In the genomic region with DNA sequence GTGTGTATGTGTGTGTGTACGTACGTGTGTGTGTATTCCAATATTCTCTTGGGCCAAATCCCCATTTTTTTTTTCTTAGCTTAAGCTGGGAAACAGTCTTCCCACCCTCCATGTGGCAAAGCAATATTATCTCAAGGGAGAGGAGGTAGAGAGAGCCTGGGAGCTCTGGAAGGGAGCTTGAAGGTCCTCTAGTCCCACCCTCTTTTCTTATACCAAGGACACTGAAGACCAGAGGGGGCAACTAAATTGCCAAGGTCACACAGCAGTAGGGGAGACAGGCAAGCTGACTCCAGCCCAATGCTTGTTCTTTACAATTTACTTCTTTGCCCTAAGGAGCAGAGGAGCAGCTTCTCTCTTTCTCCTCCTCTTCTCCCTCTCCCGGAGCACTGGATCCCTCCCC, we compare ENCODE assay signal across 1 cellular context.
A peak's percentile ranks its signal among the peaks of the same experiment; 100 is the strongest.
TF ChIP-seq lines count a peak whose summit lies in the region.

No MANE protein-coding gene starts in this region.

TF ChIP-seq in HepG2, 621 proteins besides CTCF, POLR2A, EP300 and RAD21 (continued from another document):
- TF ChIP-seq, protein P1, sequence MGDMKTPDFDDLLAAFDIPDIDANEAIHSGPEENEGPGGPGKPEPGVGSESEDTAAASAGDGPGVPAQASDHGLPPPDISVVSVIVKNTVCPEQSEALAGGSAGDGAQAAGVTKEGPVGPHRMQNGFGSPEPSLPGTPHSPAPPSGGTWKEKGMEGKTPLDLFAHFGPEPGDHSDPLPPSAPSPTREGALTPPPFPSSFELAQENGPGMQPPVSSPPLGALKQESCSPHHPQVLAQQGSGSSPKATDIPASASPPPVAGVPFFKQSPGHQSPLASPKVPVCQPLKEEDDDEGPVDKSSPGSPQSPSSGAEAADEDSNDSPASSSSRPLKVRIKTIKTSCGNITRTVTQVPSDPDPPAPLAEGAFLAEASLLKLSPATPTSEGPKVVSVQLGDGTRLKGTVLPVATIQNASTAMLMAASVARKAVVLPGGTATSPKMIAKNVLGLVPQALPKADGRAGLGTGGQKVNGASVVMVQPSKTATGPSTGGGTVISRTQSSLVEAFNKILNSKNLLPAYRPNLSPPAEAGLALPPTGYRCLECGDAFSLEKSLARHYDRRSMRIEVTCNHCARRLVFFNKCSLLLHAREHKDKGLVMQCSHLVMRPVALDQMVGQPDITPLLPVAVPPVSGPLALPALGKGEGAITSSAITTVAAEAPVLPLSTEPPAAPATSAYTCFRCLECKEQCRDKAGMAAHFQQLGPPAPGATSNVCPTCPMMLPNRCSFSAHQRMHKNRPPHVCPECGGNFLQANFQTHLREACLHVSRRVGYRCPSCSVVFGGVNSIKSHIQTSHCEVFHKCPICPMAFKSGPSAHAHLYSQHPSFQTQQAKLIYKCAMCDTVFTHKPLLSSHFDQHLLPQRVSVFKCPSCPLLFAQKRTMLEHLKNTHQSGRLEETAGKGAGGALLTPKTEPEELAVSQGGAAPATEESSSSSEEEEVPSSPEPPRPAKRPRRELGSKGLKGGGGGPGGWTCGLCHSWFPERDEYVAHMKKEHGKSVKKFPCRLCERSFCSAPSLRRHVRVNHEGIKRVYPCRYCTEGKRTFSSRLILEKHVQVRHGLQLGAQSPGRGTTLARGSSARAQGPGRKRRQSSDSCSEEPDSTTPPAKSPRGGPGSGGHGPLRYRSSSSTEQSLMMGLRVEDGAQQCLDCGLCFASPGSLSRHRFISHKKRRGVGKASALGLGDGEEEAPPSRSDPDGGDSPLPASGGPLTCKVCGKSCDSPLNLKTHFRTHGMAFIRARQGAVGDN (CRISPR knock-in tag; IDR thresholded peaks at IDR 0.05), result no peak
- no peak for TF ChIP-seq ZNF12 (CRISPR knock-in tag; IDR thresholded peaks at IDR 0.05)
- TF ChIP-seq, protein P2, sequence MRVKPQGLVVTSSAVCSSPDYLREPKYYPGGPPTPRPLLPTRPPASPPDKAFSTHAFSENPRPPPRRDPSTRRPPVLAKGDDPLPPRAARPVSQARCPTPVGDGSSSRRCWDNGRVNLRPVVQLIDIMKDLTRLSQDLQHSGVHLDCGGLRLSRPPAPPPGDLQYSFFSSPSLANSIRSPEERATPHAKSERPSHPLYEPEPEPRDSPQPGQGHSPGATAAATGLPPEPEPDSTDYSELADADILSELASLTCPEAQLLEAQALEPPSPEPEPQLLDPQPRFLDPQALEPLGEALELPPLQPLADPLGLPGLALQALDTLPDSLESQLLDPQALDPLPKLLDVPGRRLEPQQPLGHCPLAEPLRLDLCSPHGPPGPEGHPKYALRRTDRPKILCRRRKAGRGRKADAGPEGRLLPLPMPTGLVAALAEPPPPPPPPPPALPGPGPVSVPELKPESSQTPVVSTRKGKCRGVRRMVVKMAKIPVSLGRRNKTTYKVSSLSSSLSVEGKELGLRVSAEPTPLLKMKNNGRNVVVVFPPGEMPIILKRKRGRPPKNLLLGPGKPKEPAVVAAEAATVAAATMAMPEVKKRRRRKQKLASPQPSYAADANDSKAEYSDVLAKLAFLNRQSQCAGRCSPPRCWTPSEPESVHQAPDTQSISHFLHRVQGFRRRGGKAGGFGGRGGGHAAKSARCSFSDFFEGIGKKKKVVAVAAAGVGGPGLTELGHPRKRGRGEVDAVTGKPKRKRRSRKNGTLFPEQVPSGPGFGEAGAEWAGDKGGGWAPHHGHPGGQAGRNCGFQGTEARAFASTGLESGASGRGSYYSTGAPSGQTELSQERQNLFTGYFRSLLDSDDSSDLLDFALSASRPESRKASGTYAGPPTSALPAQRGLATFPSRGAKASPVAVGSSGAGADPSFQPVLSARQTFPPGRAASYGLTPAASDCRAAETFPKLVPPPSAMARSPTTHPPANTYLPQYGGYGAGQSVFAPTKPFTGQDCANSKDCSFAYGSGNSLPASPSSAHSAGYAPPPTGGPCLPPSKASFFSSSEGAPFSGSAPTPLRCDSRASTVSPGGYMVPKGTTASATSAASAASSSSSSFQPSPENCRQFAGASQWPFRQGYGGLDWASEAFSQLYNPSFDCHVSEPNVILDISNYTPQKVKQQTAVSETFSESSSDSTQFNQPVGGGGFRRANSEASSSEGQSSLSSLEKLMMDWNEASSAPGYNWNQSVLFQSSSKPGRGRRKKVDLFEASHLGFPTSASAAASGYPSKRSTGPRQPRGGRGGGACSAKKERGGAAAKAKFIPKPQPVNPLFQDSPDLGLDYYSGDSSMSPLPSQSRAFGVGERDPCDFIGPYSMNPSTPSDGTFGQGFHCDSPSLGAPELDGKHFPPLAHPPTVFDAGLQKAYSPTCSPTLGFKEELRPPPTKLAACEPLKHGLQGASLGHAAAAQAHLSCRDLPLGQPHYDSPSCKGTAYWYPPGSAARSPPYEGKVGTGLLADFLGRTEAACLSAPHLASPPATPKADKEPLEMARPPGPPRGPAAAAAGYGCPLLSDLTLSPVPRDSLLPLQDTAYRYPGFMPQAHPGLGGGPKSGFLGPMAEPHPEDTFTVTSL (CRISPR knock-in tag; IDR thresholded peaks at IDR 0.05; ENCODE audit: borderline replicate concordance), result no peak
- TF ChIP-seq, protein P3, sequence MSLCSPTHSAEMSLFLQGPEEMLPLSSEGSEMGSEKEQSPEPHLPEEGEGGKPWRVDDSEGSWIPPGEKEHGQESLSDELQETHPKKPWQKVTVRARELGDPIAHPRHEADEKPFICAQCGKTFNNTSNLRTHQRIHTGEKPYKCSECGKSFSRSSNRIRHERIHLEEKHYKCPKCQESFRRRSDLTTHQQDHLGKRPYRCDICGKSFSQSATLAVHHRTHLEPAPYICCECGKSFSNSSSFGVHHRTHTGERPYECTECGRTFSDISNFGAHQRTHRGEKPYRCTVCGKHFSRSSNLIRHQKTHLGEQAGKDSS (CRISPR knock-in tag; IDR thresholded peaks at IDR 0.05; ENCODE audit: borderline replicate concordance, low read depth), result no peak
- no peak for TF ChIP-seq MED13 (CRISPR knock-in tag; IDR thresholded peaks at IDR 0.05)
- TF ChIP-seq, protein P4, sequence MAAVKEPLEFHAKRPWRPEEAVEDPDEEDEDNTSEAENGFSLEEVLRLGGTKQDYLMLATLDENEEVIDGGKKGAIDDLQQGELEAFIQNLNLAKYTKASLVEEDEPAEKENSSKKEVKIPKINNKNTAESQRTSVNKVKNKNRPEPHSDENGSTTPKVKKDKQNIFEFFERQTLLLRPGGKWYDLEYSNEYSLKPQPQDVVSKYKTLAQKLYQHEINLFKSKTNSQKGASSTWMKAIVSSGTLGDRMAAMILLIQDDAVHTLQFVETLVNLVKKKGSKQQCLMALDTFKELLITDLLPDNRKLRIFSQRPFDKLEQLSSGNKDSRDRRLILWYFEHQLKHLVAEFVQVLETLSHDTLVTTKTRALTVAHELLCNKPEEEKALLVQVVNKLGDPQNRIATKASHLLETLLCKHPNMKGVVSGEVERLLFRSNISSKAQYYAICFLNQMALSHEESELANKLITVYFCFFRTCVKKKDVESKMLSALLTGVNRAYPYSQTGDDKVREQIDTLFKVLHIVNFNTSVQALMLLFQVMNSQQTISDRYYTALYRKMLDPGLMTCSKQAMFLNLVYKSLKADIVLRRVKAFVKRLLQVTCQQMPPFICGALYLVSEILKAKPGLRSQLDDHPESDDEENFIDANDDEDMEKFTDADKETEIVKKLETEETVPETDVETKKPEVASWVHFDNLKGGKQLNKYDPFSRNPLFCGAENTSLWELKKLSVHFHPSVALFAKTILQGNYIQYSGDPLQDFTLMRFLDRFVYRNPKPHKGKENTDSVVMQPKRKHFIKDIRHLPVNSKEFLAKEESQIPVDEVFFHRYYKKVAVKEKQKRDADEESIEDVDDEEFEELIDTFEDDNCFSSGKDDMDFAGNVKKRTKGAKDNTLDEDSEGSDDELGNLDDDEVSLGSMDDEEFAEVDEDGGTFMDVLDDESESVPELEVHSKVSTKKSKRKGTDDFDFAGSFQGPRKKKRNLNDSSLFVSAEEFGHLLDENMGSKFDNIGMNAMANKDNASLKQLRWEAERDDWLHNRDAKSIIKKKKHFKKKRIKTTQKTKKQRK (IDR thresholded peaks at IDR 0.05; ENCODE audit: low read length), result no peak
- TF ChIP-seq HES4 (CRISPR knock-in tag; IDR thresholded peaks at IDR 0.05; ENCODE audit: borderline replicate concordance), result no peak
- peak; percentile 6; the same call in 1 of the 2 replicates for TF ChIP-seq ZFX (CRISPR knock-in tag; IDR thresholded peaks at IDR 0.05; ENCODE audit: low read depth)
- TF ChIP-seq RFX3 (CRISPR knock-in tag; IDR thresholded peaks at IDR 0.05), result no peak
